ENCODE assay signal across 8 cellular contexts in the genomic region with DNA sequence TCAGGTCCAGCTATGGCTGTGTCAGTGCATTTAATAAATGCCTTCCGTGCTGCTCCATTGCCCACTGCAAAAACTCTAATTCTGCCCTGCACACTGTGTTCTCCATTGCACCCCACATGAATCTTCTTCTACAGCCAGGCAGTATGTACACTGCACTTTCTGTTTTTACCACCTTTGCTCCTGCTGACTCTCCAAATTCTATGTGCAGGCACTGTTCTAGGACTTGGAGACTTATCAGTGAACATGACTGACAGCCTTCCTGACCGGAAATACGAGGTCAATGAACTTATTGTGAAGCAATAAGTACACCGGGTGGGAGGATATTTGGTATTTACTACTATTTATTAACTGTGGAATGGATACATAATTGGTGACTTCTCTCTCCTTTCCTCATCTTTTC. TPM values are rescaled to one million over a fixed set of nuclear protein-coding genes. Genes with fewer than 3 reads are reported as not detected.
"Had no signal": no experiment of that assay in that cellular context is flagged by ENCODE, and none has a peak within 500 bp of the region (broad histone marks: within the 10 kb centered on the region; RNA-seq: fewer than 3 reads in every experiment).

No MANE protein-coding gene starts in this region.

RNA-seq across cellular contexts. Expression of a gene that starts 33.3 kb away (rescaled TPM):
- total RNA-seq: LHCN-M2, MCF 10A, NCI-H460, OCI-LY7, PC-9, RPMI7951, SJCRH30, SK-MEL-5 had no signal

RNA-seq across cellular contexts. Expression of a gene that starts 48.1 kb away (rescaled TPM):
- total RNA-seq: LHCN-M2, MCF 10A, NCI-H460, OCI-LY7, PC-9, RPMI7951, SJCRH30, SK-MEL-5 had no signal
